ENCODE assay signal across 8 cellular contexts in genomic region chr4:55866290-55866907, GRCh38. TPM values are rescaled to one million over a fixed set of nuclear protein-coding genes. Genes with fewer than 3 reads are reported as not detected.
DNase-seq lines count a peak whose midpoint lies in the region; ATAC-seq, FAIRE-seq and TF ChIP-seq lines count a peak whose summit lies in the region.

No MANE protein-coding gene starts in this region.

- no peaks in the 10 kb centered on the region for H3K79me2 ChIP-seq in H9 (ENCODE audit: insufficient read depth, low read length)

- H2BK20ac ChIP-seq in H9 (ENCODE audit: low read depth, low read length, poor library complexity, severe bottlenecking) = no peak overlapping the region

- H3K36me3 ChIP-seq in small intestine (ENCODE audit: control insufficient read depth in 2 of 2, insufficient read depth in 2 of 2, low read length in 2 of 2) = peaks cover 4 to 9% of the 10 kb centered on the region in 2 donors

- H3K9me3 Mint-ChIP-seq in H9 = no peaks in the 10 kb centered on the region

- no peak overlapping the region for H2BK15ac ChIP-seq in H9 (ENCODE audit: low read depth, low read length)

- H3K9ac ChIP-seq in H9 (ENCODE audit: extremely low read depth, insufficient read length, low read length) = no peak overlapping the region

- no peaks in the 10 kb centered on the region for H4K20me1 ChIP-seq in H9 (ENCODE audit: control insufficient read depth, insufficient read depth, insufficient read length)

- peak overlapping the region; percentile 49 for H3K4me3 Mint-ChIP-seq in T-helper 17 cell
- H3K4me3 Mint-ChIP-seq in H9 = no peak overlapping the region

- H3K4me3 ChIP-seq in foreskin fibroblast (ENCODE audit: low read depth in 1 of 2, low read length in 2 of 2) (no peak overlapping the region), small intestine (ENCODE audit: low read depth in 1 of 2, low read length in 2 of 2) (no peak overlapping the region)

- H3K36me3 Mint-ChIP-seq in T-helper 17 cell (ENCODE audit: low read depth) = peaks cover 4% of the 10 kb centered on the region
- H3K36me3 Mint-ChIP-seq in H9 (ENCODE audit: insufficient read depth in 1 of 3, low read depth in 3 of 3) = peaks cover 9 to 26% (median 20%) of the 10 kb centered on the region in 3 experiments

- H2AK5ac ChIP-seq in H9 (ENCODE audit: insufficient read length, low read length) = no peak overlapping the region

- H2AFZ ChIP-seq in H9 (ENCODE audit: low read length) = no peak overlapping the region

- no peak overlapping the region for H2BK120ac ChIP-seq in H9 (ENCODE audit: low read depth, low read length, poor library complexity, severe bottlenecking)

- H3K27me3 ChIP-seq in small intestine (ENCODE audit: control insufficient read depth in 2 of 2, insufficient read depth in 2 of 2, low read length in 2 of 2) (no peaks in the 10 kb centered on the region), H9 (ENCODE audit: insufficient read depth, low read length) (no peaks in the 10 kb centered on the region)

- ATAC-seq in GM19043 (IDR thresholded peaks at IDR 0.05; ENCODE audit: low read depth, unreplicated experiment) = peak; percentile 78
- peak; percentile 75 for ATAC-seq in HG03342 (IDR thresholded peaks at IDR 0.05; ENCODE audit: unreplicated experiment)
- peak; percentile 92 for ATAC-seq in T-helper 17 cell

- H3K23ac ChIP-seq in H9 (ENCODE audit: insufficient read length, low read depth, low read length) = no peak overlapping the region

- H3K23me2 ChIP-seq in H9 (ENCODE audit: insufficient read length, low read depth, low read length, poor library complexity, severe bottlenecking) = no peaks in the 10 kb centered on the region

- no peak overlapping the region for H3T11ph ChIP-seq in H9 (ENCODE audit: low read length)

- H3K27ac ChIP-seq in small intestine (ENCODE audit: low read depth in 1 of 2, low read length in 1 of 2) = no peak overlapping the region
- H3K27ac ChIP-seq in H9 (ENCODE audit: insufficient read length, low read depth, low read length) = no peak overlapping the region

- no peak overlapping the region for H3K56ac ChIP-seq in H9 (ENCODE audit: insufficient read length, low read depth, low read length)

- no peak overlapping the region for H2BK5ac ChIP-seq in H9 (ENCODE audit: insufficient read length, low read length)

- no peak overlapping the region for H4K5ac ChIP-seq in H9 (ENCODE audit: insufficient read length, low read depth, low read length)

- no peak overlapping the region for H3K4ac ChIP-seq in H9 (ENCODE audit: low read depth, low read length)

- H3K18ac ChIP-seq in H9 (ENCODE audit: insufficient read length, low read depth, low read length) = no peak overlapping the region

- no peak overlapping the region for H3K4me2 ChIP-seq in H9 (ENCODE audit: insufficient read depth, insufficient read length, low read length)

- no peaks in the 10 kb centered on the region for H3K9me3 ChIP-seq in T-helper 17 cell (ENCODE audit: control insufficient read depth, low read length, poor library complexity, severe bottlenecking)
- H3K9me3 ChIP-seq in small intestine (ENCODE audit: control insufficient read depth, low read depth) = no peaks in the 10 kb centered on the region
- no peaks in the 10 kb centered on the region for H3K9me3 ChIP-seq in H9 (ENCODE audit: control insufficient read depth, low read depth, low read length)

- H3K4me1 Mint-ChIP-seq in T-helper 17 cell (peaks cover 19% of the 10 kb centered on the region), H9 (no peaks in the 10 kb centered on the region)

- no peak for FAIRE-seq in small intestine (lab: Jason Lieb, UNC)

- H4K8ac ChIP-seq in H9 (replicated peaks; ENCODE audit: insufficient read length, low read depth, low read length) = no peak overlapping the region

- H3K4me1 ChIP-seq in small intestine (ENCODE audit: control insufficient read depth in 2 of 2, insufficient read depth in 1 of 2, low read depth in 1 of 2, low read length in 1 of 2) (no peaks in the 10 kb centered on the region), H9 (ENCODE audit: insufficient read depth, low read length) (no peaks in the 10 kb centered on the region)

- H2BK12ac ChIP-seq in H9 (ENCODE audit: insufficient read length, low read depth, low read length) = no peak overlapping the region

- H3K27me3 Mint-ChIP-seq in T-helper 17 cell = no peaks in the 10 kb centered on the region
- H3K27me3 Mint-ChIP-seq in H9 (ENCODE audit: low read depth) = no peaks in the 10 kb centered on the region

- H3K14ac ChIP-seq in H9 (ENCODE audit: insufficient read depth, low read length) = no peak overlapping the region

- TF ChIP-seq CTCF in foreskin fibroblast (IDR thresholded peaks at IDR 0.05; ENCODE audit: low read depth, low read length) (no peak), H9 (conservative IDR thresholded peaks at IDR 0.05) (no peak)

- H3K79me1 ChIP-seq in H9 (ENCODE audit: insufficient read depth, low read depth, low read length, poor library complexity, severe bottlenecking) = no peaks in the 10 kb centered on the region

- H3K27ac Mint-ChIP-seq in T-helper 17 cell = peak overlapping the region; percentile 92
- H3K27ac Mint-ChIP-seq in H9 = no peak overlapping the region

- DNase-seq in AG20443 (ENCODE audit: low spot score) = peak; percentile 60
- DNase-seq in T-helper 17 cell = no peak
- peak; percentile 82 to 92 for DNase-seq in foreskin fibroblast
- peak; percentile 20 for DNase-seq in small intestine
- DNase-seq in H9 = no peak
- DNase-seq in stimulated activated CD4-positive, alpha-beta T cell treated with anti-CD3 and anti-CD28 coated beads, Interleukin-4, amount 100 ng/mL, for 24 hours = no peak

- WGBS in small intestine, 3 donors = 57 to 58% (median 57%) methylated on average over 2 of the region's 2 CpGs
- no CpG with 5 or more reads among the region's 2 CpGs for WGBS in H9 (ENCODE audit: extremely low coverage, insufficient read length, low lambda C conversion rate)

- H4K91ac ChIP-seq in H9 (ENCODE audit: insufficient read length, low read depth, low read length) = no peak overlapping the region

RNA-seq across cellular contexts. Expression of gene EXOC1, which starts 13.0 kb away (rescaled TPM):
- total RNA-seq in T-helper 17 cell = 10 to 100 TPM; 19.8 to 20.6 TPM
- 10 to 100 TPM; 15.3 to 24.8 (median 17.0) TPM for polyA plus RNA-seq in small intestine
- 17.5 and 21.2 TPM in 2 replicates for total RNA-seq in H9 (2021)

RNA-seq across cellular contexts. Expression of gene EXOC1L, which starts 46.8 kb away (rescaled TPM):
- total RNA-seq in T-helper 17 cell = not detected
- polyA plus RNA-seq in small intestine = under 1 TPM in 1 of 3 donors, not detected in 2; 0.31 TPM
- total RNA-seq in H9 (2021) = not detected in 2 replicates

Comparison
In these comparisons a context has a peak if more than half of its experiments do, and no peak if none do; other contexts are left out.
1. DNase-seq: peak in AG20443 (single experiment), foreskin fibroblast (2 of 2) and small intestine (single experiment); none in T-helper 17 cell (0 of 3), H9 (single experiment) and stimulated activated CD4-positive, alpha-beta T cell treated with anti-CD3 and anti-CD28 coated beads, Interleukin-4, amount 100 ng/mL, for 24 hours (single experiment).
2. Peak in every context shown above with its lines, with median percentiles within 50 percentile points of each other: ATAC-seq.